1 cellular context compared by ENCODE assay signal in the genomic region with DNA sequence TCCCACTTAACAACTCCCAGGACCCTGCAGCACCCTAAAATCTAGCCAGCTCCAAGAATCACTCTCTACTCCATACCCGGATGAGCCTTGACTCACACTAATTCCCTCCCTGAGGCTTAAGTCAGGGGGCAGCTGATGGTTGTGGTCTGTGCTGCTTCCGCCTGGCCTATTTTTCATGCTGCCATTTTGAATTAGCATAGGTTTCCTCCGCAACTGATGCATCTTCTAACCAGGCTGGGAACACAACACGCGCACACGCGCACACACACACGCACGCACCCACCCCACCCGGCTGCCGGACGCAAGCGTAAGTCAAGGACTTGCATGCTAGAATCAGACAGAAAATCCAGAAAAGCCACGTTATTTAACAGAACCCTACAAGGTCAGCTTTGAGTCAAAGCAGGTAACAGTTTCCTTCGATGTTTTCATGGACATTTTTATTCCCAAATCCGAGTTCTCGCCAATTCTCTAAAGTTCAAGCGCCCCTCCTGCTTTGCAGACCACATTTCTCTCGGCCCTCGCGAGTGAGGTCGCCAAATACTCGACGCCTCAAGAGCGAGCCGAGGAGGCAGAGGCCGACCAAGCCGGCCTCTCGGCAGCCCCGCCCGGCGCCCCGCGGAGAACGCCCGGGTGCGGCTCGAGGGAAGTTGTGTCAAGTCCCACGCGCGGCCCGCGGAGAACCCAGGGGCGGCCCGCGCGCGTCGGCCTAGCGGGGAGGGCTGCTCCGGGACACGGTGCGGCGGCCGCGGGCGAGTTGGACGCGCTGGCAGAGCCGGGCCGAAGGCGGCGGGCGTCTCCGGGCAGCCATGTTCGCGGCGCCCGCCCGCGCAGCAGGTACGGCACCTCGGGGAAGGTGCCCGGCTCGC.
A peak's percentile ranks its signal among the peaks of the same experiment; 100 is the strongest.
TF ChIP-seq lines count a peak whose summit lies in the region.

No MANE protein-coding gene starts in this region.

TF ChIP-seq in HepG2, 621 proteins besides CTCF, POLR2A, EP300 and RAD21 (continued from another document and continues in another):
- TF ChIP-seq, protein P1, sequence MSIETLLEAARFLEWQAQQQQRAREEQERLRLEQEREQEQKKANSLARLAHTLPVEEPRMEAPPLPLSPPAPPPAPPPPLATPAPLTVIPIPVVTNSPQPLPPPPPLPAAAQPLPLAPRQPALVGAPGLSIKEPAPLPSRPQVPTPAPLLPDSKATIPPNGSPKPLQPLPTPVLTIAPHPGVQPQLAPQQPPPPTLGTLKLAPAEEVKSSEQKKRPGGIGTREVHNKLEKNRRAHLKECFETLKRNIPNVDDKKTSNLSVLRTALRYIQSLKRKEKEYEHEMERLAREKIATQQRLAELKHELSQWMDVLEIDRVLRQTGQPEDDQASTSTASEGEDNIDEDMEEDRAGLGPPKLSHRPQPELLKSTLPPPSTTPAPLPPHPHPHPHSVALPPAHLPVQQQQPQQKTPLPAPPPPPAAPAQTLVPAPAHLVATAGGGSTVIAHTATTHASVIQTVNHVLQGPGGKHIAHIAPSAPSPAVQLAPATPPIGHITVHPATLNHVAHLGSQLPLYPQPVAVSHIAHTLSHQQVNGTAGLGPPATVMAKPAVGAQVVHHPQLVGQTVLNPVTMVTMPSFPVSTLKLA (IDR thresholded peaks at IDR 0.05) = peak; percentile 18; the same call in 1 of the 2 replicates
- TF ChIP-seq ZKSCAN5 (CRISPR knock-in tag; IDR thresholded peaks at IDR 0.05) (no peak), NFE2L2 (IDR thresholded peaks at IDR 0.05; ENCODE audit: low read length) (no peak), ZNF776 (CRISPR knock-in tag; IDR thresholded peaks at IDR 0.05) (no peak), ZNF451 (CRISPR knock-in tag; IDR thresholded peaks at IDR 0.05) (no peak), TRIM24 (CRISPR knock-in tag; IDR thresholded peaks at IDR 0.05) (no peak), ZNF543 (CRISPR knock-in tag; IDR thresholded peaks at IDR 0.05) (no peak; the same call in 1 of the 2 replicates), SOX6 (IDR thresholded peaks at IDR 0.05) (no peak), SOX6 (CRISPR knock-in tag; IDR thresholded peaks at IDR 0.05) (0 out of 2 replicates have a peak, but pooled peaks have one; percentile 19), NFATC3 (CRISPR knock-in tag; IDR thresholded peaks at IDR 0.05) (no peak), ZNF510 (CRISPR knock-in tag; IDR thresholded peaks at IDR 0.05; ENCODE audit: low read depth) (no peak), ZBTB21 (CRISPR knock-in tag; IDR thresholded peaks at IDR 0.05) (no peak), NR2C2 (CRISPR knock-in tag; IDR thresholded peaks at IDR 0.05; ENCODE audit: borderline replicate concordance) (peak; percentile 28; the same call in 1 of the 2 replicates), ZNF629 (CRISPR knock-in tag; conservative IDR thresholded peaks at IDR 0.05) (no peak), NR3C1 (CRISPR knock-in tag; IDR thresholded peaks at IDR 0.05) (no peak), ZNF616 (CRISPR knock-in tag; IDR thresholded peaks at IDR 0.05; ENCODE audit: low read depth) (0 out of 2 replicates have a peak, but pooled peaks have one; percentile 46), ZNF382 (CRISPR knock-in tag; IDR thresholded peaks at IDR 0.05; ENCODE audit: borderline replicate concordance) (no peak), REL (CRISPR knock-in tag; conservative IDR thresholded peaks at IDR 0.05) (peak; percentile 38; the same call in 1 of the 2 replicates), ZSCAN25 (CRISPR knock-in tag; IDR thresholded peaks at IDR 0.05) (no peak), SP4 (CRISPR knock-in tag; IDR thresholded peaks at IDR 0.05) (0 out of 2 replicates have a peak, but pooled peaks have one; percentile 12), PCBP2 (optimal IDR thresholded peaks at IDR 0.05; ENCODE audit: low read depth, low read length, poor library complexity, severe bottlenecking) (no peak), FOXA1 (IDR thresholded peaks at IDR 0.05) (no peak), FOXA1 (CRISPR knock-in tag; IDR thresholded peaks at IDR 0.05) (no peak), ZMYM2 (CRISPR knock-in tag; IDR thresholded peaks at IDR 0.05) (no peak), BCL6 (CRISPR knock-in tag; IDR thresholded peaks at IDR 0.05) (no peak), ZFP36 (IDR thresholded peaks at IDR 0.05; ENCODE audit: borderline replicate concordance, low read depth, low read length, partially characterized antibody) (no peak), ONECUT2 (CRISPR knock-in tag; IDR thresholded peaks at IDR 0.05) (no peak), ZNF570 (CRISPR knock-in tag; IDR thresholded peaks at IDR 0.05; ENCODE audit: borderline replicate concordance) (no peak), CREM (IDR thresholded peaks at IDR 0.05) (no peak), CREM (CRISPR knock-in tag; IDR thresholded peaks at IDR 0.05) (no peak), YY1 (IDR thresholded peaks at IDR 0.05; ENCODE audit: insufficient read depth, insufficient replicate concordance, low read depth, low read length) (peak; percentile 90), TAF1 (CRISPR knock-in tag; IDR thresholded peaks at IDR 0.05) (peak; percentile 41), IRX3 (CRISPR knock-in tag; IDR thresholded peaks at IDR 0.05; ENCODE audit: borderline replicate concordance, low read depth) (no peak; the same call in 1 of the 2 replicates)
- TF ChIP-seq, protein P2, sequence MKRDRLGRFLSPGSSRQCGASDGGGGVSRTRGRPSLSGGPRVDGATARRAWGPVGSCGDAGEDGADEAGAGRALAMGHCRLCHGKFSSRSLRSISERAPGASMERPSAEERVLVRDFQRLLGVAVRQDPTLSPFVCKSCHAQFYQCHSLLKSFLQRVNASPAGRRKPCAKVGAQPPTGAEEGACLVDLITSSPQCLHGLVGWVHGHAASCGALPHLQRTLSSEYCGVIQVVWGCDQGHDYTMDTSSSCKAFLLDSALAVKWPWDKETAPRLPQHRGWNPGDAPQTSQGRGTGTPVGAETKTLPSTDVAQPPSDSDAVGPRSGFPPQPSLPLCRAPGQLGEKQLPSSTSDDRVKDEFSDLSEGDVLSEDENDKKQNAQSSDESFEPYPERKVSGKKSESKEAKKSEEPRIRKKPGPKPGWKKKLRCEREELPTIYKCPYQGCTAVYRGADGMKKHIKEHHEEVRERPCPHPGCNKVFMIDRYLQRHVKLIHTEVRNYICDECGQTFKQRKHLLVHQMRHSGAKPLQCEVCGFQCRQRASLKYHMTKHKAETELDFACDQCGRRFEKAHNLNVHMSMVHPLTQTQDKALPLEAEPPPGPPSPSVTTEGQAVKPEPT (CRISPR knock-in tag; IDR thresholded peaks at IDR 0.05; ENCODE audit: low read depth) = peak; percentile 21; the same call in 1 of the 2 replicates
- TF ChIP-seq, protein P3, sequence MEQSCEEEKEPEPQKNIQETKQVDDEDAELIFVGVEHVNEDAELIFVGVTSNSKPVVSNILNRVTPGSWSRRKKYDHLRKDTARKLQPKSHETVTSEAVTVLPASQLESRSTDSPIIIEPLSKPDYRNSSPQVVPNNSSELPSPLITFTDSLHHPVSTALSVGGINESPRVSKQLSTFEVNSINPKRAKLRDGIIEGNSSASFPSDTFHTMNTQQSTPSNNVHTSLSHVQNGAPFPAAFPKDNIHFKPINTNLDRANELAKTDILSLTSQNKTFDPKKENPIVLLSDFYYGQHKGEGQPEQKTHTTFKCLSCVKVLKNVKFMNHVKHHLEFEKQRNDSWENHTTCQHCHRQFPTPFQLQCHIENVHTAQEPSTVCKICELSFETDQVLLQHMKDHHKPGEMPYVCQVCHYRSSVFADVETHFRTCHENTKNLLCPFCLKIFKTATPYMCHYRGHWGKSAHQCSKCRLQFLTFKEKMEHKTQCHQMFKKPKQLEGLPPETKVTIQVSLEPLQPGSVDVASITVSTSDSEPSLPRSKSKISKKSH (CRISPR knock-in tag; IDR thresholded peaks at IDR 0.05; ENCODE audit: borderline replicate concordance) = no peak
- TF ChIP-seq, protein P4, sequence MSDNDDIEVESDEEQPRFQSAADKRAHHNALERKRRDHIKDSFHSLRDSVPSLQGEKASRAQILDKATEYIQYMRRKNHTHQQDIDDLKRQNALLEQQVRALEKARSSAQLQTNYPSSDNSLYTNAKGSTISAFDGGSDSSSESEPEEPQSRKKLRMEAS (IDR thresholded peaks at IDR 0.05) = peak; percentile 75
- TF ChIP-seq, protein P5, sequence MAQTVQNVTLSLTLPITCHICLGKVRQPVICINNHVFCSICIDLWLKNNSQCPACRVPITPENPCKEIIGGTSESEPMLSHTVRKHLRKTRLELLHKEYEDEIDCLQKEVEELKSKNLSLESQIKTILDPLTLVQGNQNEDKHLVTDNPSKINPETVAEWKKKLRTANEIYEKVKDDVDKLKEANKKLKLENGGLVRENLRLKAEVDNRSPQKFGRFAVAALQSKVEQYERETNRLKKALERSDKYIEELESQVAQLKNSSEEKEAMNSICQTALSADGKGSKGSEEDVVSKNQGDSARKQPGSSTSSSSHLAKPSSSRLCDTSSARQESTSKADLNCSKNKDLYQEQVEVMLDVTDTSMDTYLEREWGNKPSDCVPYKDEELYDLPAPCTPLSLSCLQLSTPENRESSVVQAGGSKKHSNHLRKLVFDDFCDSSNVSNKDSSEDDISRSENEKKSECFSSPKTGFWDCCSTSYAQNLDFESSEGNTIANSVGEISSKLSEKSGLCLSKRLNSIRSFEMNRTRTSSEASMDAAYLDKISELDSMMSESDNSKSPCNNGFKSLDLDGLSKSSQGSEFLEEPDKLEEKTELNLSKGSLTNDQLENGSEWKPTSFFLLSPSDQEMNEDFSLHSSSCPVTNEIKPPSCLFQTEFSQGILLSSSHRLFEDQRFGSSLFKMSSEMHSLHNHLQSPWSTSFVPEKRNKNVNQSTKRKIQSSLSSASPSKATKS (CRISPR knock-in tag; IDR thresholded peaks at IDR 0.05) = no peak
- TF ChIP-seq, protein P6, sequence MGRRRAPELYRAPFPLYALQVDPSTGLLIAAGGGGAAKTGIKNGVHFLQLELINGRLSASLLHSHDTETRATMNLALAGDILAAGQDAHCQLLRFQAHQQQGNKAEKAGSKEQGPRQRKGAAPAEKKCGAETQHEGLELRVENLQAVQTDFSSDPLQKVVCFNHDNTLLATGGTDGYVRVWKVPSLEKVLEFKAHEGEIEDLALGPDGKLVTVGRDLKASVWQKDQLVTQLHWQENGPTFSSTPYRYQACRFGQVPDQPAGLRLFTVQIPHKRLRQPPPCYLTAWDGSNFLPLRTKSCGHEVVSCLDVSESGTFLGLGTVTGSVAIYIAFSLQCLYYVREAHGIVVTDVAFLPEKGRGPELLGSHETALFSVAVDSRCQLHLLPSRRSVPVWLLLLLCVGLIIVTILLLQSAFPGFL (CRISPR knock-in tag; IDR thresholded peaks at IDR 0.05) = no peak
- TF ChIP-seq, protein P7, sequence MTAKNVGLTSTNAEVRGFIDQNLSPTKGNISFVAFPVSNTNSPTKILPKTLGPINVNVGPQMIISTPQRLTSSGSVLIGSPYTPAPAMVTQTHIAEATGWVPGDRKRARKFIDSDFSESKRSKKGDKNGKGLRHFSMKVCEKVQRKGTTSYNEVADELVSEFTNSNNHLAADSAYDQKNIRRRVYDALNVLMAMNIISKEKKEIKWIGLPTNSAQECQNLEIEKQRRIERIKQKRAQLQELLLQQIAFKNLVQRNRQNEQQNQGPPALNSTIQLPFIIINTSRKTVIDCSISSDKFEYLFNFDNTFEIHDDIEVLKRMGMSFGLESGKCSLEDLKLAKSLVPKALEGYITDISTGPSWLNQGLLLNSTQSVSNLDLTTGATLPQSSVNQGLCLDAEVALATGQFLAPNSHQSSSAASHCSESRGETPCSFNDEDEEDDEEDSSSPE (CRISPR knock-in tag; IDR thresholded peaks at IDR 0.05) = no peak
- TF ChIP-seq, protein P8, sequence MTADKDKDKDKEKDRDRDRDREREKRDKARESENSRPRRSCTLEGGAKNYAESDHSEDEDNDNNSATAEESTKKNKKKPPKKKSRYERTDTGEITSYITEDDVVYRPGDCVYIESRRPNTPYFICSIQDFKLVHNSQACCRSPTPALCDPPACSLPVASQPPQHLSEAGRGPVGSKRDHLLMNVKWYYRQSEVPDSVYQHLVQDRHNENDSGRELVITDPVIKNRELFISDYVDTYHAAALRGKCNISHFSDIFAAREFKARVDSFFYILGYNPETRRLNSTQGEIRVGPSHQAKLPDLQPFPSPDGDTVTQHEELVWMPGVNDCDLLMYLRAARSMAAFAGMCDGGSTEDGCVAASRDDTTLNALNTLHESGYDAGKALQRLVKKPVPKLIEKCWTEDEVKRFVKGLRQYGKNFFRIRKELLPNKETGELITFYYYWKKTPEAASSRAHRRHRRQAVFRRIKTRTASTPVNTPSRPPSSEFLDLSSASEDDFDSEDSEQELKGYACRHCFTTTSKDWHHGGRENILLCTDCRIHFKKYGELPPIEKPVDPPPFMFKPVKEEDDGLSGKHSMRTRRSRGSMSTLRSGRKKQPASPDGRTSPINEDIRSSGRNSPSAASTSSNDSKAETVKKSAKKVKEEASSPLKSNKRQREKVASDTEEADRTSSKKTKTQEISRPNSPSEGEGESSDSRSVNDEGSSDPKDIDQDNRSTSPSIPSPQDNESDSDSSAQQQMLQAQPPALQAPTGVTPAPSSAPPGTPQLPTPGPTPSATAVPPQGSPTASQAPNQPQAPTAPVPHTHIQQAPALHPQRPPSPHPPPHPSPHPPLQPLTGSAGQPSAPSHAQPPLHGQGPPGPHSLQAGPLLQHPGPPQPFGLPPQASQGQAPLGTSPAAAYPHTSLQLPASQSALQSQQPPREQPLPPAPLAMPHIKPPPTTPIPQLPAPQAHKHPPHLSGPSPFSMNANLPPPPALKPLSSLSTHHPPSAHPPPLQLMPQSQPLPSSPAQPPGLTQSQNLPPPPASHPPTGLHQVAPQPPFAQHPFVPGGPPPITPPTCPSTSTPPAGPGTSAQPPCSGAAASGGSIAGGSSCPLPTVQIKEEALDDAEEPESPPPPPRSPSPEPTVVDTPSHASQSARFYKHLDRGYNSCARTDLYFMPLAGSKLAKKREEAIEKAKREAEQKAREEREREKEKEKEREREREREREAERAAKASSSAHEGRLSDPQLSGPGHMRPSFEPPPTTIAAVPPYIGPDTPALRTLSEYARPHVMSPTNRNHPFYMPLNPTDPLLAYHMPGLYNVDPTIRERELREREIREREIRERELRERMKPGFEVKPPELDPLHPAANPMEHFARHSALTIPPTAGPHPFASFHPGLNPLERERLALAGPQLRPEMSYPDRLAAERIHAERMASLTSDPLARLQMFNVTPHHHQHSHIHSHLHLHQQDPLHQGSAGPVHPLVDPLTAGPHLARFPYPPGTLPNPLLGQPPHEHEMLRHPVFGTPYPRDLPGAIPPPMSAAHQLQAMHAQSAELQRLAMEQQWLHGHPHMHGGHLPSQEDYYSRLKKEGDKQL (CRISPR knock-in tag; IDR thresholded peaks at IDR 0.05; ENCODE audit: low read depth) = no peak
- TF ChIP-seq, protein P9, sequence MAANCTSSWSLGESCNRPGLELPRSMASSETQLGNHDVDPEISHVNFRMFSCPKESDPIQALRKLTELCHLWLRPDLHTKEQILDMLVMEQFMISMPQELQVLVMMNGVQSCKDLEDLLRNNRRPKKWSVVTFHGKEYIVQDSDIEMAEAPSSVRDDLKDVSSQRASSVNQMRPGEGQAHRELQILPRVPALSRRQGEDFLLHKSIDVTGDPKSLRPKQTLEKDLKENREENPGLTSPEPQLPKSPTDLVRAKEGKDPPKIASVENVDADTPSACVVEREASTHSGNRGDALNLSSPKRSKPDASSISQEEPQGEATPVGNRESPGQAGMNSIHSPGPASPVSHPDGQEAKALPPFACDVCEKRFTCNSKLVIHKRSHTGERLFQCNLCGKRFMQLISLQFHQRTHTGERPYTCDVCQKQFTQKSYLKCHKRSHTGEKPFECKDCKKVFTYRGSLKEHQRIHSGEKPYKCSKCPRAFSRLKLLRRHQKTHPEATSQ (CRISPR knock-in tag; IDR thresholded peaks at IDR 0.05; ENCODE audit: borderline replicate concordance) = no peak
